In the genomic region with DNA sequence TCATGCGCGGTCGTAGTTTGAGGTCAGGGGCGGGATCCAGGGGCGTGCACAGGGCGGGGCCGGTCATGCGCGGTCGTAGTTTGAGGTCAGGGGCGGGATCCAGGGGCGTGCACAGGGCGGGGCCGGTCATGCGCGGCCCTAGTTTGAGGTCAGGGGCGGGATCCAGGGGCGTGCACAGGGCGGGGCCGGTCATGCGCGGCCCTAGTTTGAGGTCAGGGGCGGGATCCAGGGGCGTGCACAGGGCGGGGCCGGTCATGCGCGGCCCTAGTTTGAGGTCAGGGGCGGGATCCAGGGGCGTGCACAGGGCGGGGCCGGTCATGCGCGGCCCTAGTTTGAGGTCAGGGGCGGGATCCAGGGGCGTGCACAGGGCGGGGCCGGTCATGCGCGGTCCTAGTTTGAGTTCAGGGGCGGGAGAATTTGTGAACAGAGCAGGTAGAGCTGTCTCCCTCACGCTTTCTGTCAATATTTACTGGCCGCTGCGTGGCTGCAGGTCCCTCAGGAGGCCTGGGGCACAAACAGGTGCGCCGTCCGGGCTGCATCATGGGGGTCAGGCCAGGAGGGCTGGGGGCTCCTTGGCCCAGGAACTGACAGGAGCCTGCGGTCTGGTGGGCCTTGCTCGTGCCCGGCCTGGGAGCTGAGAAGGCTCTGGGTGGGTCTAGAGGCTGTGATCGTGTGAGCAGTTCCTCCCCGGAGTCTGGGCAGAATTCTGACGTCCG, we compare ENCODE assay signal across 10 cellular contexts. TPM values are rescaled to one million over a fixed set of nuclear protein-coding genes. Genes with fewer than 3 reads are reported as not detected.
DNase-seq lines count a peak whose midpoint lies in the region; ATAC-seq and TF ChIP-seq lines count a peak whose summit lies in the region.
"Not testable (repeated sequence)": the region's sequence is repeated elsewhere in the genome, so short reads cannot be mapped to it uniquely, and the experiment has no call there.
"Had no signal": no experiment of that assay in that cellular context is flagged by ENCODE, and none has a peak within 500 bp of the region (broad histone marks: within the 10 kb centered on the region; RNA-seq: fewer than 3 reads in every experiment).

No MANE protein-coding gene starts in this region.

- peak overlapping the region; percentile 18 for H3K27ac Mint-ChIP-seq in activated CD4-positive, alpha-beta memory T cell treated with anti-CD3 and anti-CD28 coated beads for 36 hours

- H3K4me3 ChIP-seq in gastroesophageal sphincter (peak overlapping the region in 1 of 2 donors; percentile 34), mesodermal cell (ENCODE audit: extremely low read depth, insufficient read depth, low read length, poor library complexity, severe bottlenecking) (peak overlapping the region; percentile 30), transverse colon (peak overlapping the region in 1 of 4 donors; percentile 11)

- H3K27me3 Mint-ChIP-seq in activated CD4-positive, alpha-beta memory T cell treated with anti-CD3 and anti-CD28 coated beads for 36 hours = peaks cover 16% of the 10 kb centered on the region

- TF ChIP-seq CTCF in gastroesophageal sphincter (IDR thresholded peaks at IDR 0.05); transverse colon (IDR thresholded peaks at IDR 0.05): not testable (repeated sequence)

- POLR2A ChIA-PET in activated CD4-positive, alpha-beta memory T cell treated with anti-CD3 and anti-CD28 coated beads for 36 hours (lab: Charles Lee) = not testable (repeated sequence)

- H3K27ac ChIP-seq in gastroesophageal sphincter (peak overlapping the region in 3 of 4 donors; percentile 31 to 73 (median 68)), transverse colon (peak overlapping the region in 3 of 4 donors; percentile 29 to 37 (median 35))
- H3K27ac ChIP-seq in mesodermal cell (ENCODE audit: low read depth, low read length, severe bottlenecking) = not testable (repeated sequence)

- in situ Hi-C loops in transverse colon (cut with MboI; ENCODE audit: low pct_ligation_motif_present in 1 of 4, low pct_unique_long_range_greater_than_20kb in 1 of 4, low sequenced_read_pairs in 3 of 4) = not testable (repeated sequence)

- H3K27me3 ChIP-seq in gastroesophageal sphincter, transverse colon: not testable (repeated sequence)

- H3K36me3 ChIP-seq in gastroesophageal sphincter; mesodermal cell (ENCODE audit: control insufficient read depth, insufficient read depth, low read length); transverse colon: not testable (repeated sequence)

- TF ChIP-seq POLR2A in gastroesophageal sphincter (IDR thresholded peaks at IDR 0.05); transverse colon (IDR thresholded peaks at IDR 0.05): not testable (repeated sequence)

- not testable (repeated sequence) for H3K9me3 Mint-ChIP-seq in activated CD4-positive, alpha-beta memory T cell treated with anti-CD3 and anti-CD28 coated beads for 36 hours

- not testable (repeated sequence) for H3K4me1 Mint-ChIP-seq in activated CD4-positive, alpha-beta memory T cell treated with anti-CD3 and anti-CD28 coated beads for 36 hours (ENCODE audit: low read depth)

- not testable (repeated sequence) for H3K9me3 ChIP-seq in gastroesophageal sphincter; mesodermal cell (ENCODE audit: control insufficient read depth, low read length); transverse colon

- no CpG with 5 or more reads among the region's 54 CpGs for WGBS in gastroesophageal sphincter (ENCODE audit: low coverage in 1 of 2), 2 donors
- 61 to 62% methylated on average over 18 of the region's 54 CpGs for WGBS in mesodermal cell (ENCODE audit: insufficient coverage in 2 of 2), 2 experiments
- 69% methylated on average over 13 of the region's 54 CpGs; no CpG with 5 or more reads in 1 of the 2 donors for WGBS in transverse colon (ENCODE audit: low coverage in 1 of 2), 2 donors

- H3K4me3 Mint-ChIP-seq in activated CD4-positive, alpha-beta memory T cell treated with anti-CD3 and anti-CD28 coated beads for 36 hours = not testable (repeated sequence)

- DNase-seq in DMS79 (lab: John Stamatoyannopoulos, UW) (peak; percentile 58), NCI-H345 treated with DMSO at 0.1 percent for 48 hours (lab: John Stamatoyannopoulos, UW; ENCODE audit: unreplicated experiment) (peak; percentile 33), astrocyte of the hippocampus (ENCODE audit: low read depth, low spot score) (peak; percentile 47), retina (peak; percentile 64)
- DNase-seq in activated CD4-positive, alpha-beta memory T cell treated with anti-CD3 and anti-CD28 coated beads for 36 hours = peak; percentile 51
- not testable (repeated sequence) for DNase-seq in transverse colon

- peaks cover 0 to 15% (median 3%) of the 10 kb centered on the region in 3 donors for H3K4me1 ChIP-seq in gastroesophageal sphincter
- not testable (repeated sequence) for H3K4me1 ChIP-seq in mesodermal cell (ENCODE audit: control insufficient read depth, insufficient read depth, low read length, poor library complexity, severe bottlenecking); transverse colon

- H3K36me3 Mint-ChIP-seq in activated CD4-positive, alpha-beta memory T cell treated with anti-CD3 and anti-CD28 coated beads for 36 hours = not testable (repeated sequence)

- not testable (repeated sequence) for TF ChIP-seq EP300 in gastroesophageal sphincter (IDR thresholded peaks at IDR 0.05); transverse colon (IDR thresholded peaks at IDR 0.05; ENCODE audit: low read depth)

- ATAC-seq in gastroesophageal sphincter = not testable (repeated sequence)

- CTCF ChIA-PET in activated CD4-positive, alpha-beta memory T cell treated with anti-CD3 and anti-CD28 coated beads for 36 hours (lab: Charles Lee) = not testable (repeated sequence)

- intact Hi-C loops in activated CD4-positive, alpha-beta memory T cell treated with anti-CD3 and anti-CD28 coated beads for 36 hours (cut with micrococcal nuclease); transverse colon (cut with DNase I; ENCODE audit: low total_unique reads): not testable (repeated sequence)

RNA-seq across cellular contexts. Expression of a gene that starts 32.8 kb away (rescaled TPM):
- total RNA-seq in activated CD4-positive, alpha-beta memory T cell treated with anti-CD3 and anti-CD28 coated beads for 36 hours = under 1 TPM; 0.61 to 0.88 TPM
- 10 to 100 TPM in 1 of 4 donors, 1 to 10 TPM in 3; 4.9 to 13.2 (median 7.8) TPM for total RNA-seq in gastroesophageal sphincter
- 9.1 TPM for polyA plus RNA-seq in mesodermal cell (2013, experiment 1 of 2)
- 7.0 TPM for polyA plus RNA-seq in mesodermal cell (2013, experiment 2 of 2)
- 10 to 100 TPM in 2 of 4 donors, 1 to 10 TPM in 1, under 1 TPM in 1; 0.79 to 27.7 (median 9.4) TPM for total RNA-seq in transverse colon

RNA-seq across cellular contexts. Expression of a gene that starts 59.2 kb away (rescaled TPM):
- not detected for total RNA-seq in activated CD4-positive, alpha-beta memory T cell treated with anti-CD3 and anti-CD28 coated beads for 36 hours
- total RNA-seq in gastroesophageal sphincter (under 1 TPM in 1 of 4 donors, not detected in 3; 0.15 TPM), transverse colon (not detected)
- polyA plus RNA-seq in mesodermal cell (2013, experiment 1 of 2) = not detected
- not detected for polyA plus RNA-seq in mesodermal cell (2013, experiment 2 of 2)
- total RNA-seq: omental fat pad had no signal
- polyA plus RNA-seq: CD14-positive monocyte had no signal
